1 cellular context compared by ENCODE assay signal in the genomic region with DNA sequence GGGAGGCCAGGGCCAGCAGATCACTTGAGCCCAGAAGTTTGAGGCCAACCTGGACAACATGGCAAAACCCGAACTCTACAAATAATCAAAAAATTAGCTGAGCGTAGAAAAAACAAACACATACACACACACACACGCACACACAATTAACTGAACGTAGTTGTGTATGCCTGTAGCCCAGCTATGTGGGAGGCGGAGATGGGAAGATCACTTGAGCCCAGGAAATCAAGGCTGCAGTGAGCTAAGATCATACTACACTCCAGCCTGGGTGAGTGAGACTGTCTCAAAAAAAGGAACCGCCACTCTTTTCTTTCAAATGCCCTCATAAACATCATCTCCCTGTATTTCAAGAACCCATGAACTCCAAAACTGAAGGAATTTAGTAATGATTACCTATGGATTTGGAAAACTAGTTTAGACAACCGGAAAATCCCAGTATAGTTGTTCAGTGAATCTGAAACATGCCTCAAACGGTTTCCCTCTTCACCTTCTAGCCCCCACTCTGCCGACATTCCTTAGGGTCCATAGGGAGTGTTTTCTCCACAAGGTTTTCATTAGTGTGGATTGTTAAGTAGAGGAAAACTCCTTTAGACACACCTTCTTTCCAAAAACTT.
TF ChIP-seq lines count a peak whose summit lies in the region.

No MANE protein-coding gene starts in this region.

TF ChIP-seq in K562, 482 proteins besides CTCF, POLR2A, EP300 and RAD21 (continued from another document):
- TF ChIP-seq, protein P1, sequence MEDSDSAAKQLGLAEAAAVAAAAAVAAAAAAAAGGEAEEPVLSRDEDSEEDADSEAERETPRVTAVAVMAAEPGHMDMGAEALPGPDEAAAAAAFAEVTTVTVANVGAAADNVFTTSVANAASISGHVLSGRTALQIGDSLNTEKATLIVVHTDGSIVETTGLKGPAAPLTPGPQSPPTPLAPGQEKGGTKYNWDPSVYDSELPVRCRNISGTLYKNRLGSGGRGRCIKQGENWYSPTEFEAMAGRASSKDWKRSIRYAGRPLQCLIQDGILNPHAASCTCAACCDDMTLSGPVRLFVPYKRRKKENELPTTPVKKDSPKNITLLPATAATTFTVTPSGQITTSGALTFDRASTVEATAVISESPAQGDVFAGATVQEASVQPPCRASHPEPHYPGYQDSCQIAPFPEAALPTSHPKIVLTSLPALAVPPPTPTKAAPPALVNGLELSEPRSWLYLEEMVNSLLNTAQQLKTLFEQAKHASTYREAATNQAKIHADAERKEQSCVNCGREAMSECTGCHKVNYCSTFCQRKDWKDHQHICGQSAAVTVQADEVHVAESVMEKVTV (CRISPR knock-in tag; IDR thresholded peaks at IDR 0.05), result peak; percentile 83
- TF ChIP-seq NR3C1 (CRISPR knock-in tag; IDR thresholded peaks at IDR 0.05) (no peak), ZKSCAN3 (CRISPR knock-in tag; IDR thresholded peaks at IDR 0.05) (no peak), SPI1 (IDR thresholded peaks at IDR 0.05; ENCODE audit: borderline replicate concordance, low read depth, low read length) (peak; percentile 69; the same call in 1 of the 2 replicates), BRD9 (IDR thresholded peaks at IDR 0.05; ENCODE audit: low read depth, partially characterized antibody) (no peak), RFX7 (CRISPR knock-in tag; IDR thresholded peaks at IDR 0.05) (peak; percentile 98), KAT8 (IDR thresholded peaks at IDR 0.05; ENCODE audit: low read depth) (no peak), IFI16 (CRISPR knock-in tag; IDR thresholded peaks at IDR 0.05) (no peak), ZNF778 (CRISPR knock-in tag; IDR thresholded peaks at IDR 0.05) (no peak), SREBF1 (IDR thresholded peaks at IDR 0.05; ENCODE audit: borderline replicate concordance, low read depth, low read length) (no peak), PHB2 (IDR thresholded peaks at IDR 0.05; ENCODE audit: low read depth) (no peak), HEY1 (CRISPR knock-in tag; IDR thresholded peaks at IDR 0.05; ENCODE audit: borderline replicate concordance) (no peak), MEIS2 (IDR thresholded peaks at IDR 0.05; ENCODE audit: partially characterized antibody) (no peak), REST (CRISPR knock-in tag; IDR thresholded peaks at IDR 0.05; ENCODE audit: low read depth) (peak; percentile 77), KLF6 (CRISPR knock-in tag; IDR thresholded peaks at IDR 0.05; ENCODE audit: borderline replicate concordance) (no peak), ZNF551 (CRISPR knock-in tag; IDR thresholded peaks at IDR 0.05) (peak; percentile 97), CREB1 (IDR thresholded peaks at IDR 0.05) (no peak), CREB1 (CRISPR knock-in tag; IDR thresholded peaks at IDR 0.05) (no peak), SP2 (IDR thresholded peaks at IDR 0.05; ENCODE audit: extremely low read depth, low read depth, low read length, poor library complexity, severe bottlenecking) (no peak), EGR1 (conservative IDR thresholded peaks at IDR 0.05) (no peak), RCOR1 (IDR thresholded peaks at IDR 0.05; ENCODE audit: borderline replicate concordance in 1 of 2, low read depth in 2 of 2, low read length in 2 of 2) (no peak; a peak in 1 of 4 replicates), TAF7 (tag; IDR thresholded peaks at IDR 0.05) (no peak), ZFPM2 (CRISPR knock-in tag; IDR thresholded peaks at IDR 0.05) (peak; percentile 98), THAP7 (CRISPR knock-in tag; IDR thresholded peaks at IDR 0.05) (peak; percentile 68), ZNF311 (CRISPR knock-in tag; IDR thresholded peaks at IDR 0.05) (no peak), NEUROD1 (IDR thresholded peaks at IDR 0.05; ENCODE audit: borderline replicate concordance, low read depth, low read length, partially characterized antibody) (no peak)
- TF ChIP-seq, protein P2, sequence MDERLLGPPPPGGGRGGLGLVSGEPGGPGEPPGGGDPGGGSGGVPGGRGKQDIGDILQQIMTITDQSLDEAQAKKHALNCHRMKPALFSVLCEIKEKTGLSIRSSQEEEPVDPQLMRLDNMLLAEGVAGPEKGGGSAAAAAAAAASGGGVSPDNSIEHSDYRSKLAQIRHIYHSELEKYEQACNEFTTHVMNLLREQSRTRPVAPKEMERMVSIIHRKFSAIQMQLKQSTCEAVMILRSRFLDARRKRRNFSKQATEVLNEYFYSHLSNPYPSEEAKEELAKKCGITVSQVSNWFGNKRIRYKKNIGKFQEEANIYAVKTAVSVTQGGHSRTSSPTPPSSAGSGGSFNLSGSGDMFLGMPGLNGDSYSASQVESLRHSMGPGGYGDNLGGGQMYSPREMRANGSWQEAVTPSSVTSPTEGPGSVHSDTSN (CRISPR knock-in tag; IDR thresholded peaks at IDR 0.05; ENCODE audit: low read depth), result no peak
- TF ChIP-seq, protein P2 (tag; conservative IDR thresholded peaks at IDR 0.05; ENCODE audit: low read depth), result no peak
